Comparison of ENCODE assay signal across 8 cellular contexts in the genomic region with DNA sequence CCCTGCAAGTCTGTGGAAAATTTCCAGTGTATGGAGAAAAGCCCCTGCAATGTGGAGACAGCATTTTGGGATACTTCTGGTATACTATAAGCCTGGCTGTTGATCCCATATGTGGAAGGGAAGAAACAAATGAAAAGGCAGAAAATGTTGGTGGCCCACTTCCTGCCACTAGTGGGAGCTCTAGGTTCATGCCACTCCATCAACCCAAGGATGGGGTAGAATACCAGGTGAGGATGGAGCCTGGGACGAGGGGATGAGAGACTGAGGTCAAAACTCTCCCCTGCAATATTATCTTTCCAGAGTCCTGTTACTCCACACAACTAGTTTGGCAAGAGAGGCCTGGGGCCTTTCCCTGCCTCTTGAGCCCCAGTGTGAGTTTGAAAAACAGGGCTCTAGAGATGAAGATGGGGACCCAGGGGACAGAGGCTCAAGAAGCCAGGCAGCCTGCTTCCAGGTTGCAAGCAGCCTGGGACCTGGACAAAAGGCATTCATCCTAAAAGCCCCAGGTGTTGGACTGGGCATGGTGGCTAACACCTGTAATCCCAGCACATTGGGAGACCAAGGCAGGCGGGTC. TPM values are rescaled to one million over a fixed set of nuclear protein-coding genes. Genes with fewer than 3 reads are reported as not detected.
A peak's percentile ranks its signal among the peaks of the same experiment; 100 is the strongest.
DNase-seq lines count a peak whose midpoint lies in the region; ATAC-seq and TF ChIP-seq lines count a peak whose summit lies in the region.

No MANE protein-coding gene starts in this region.

- H3K36me3 ChIP-seq in GM06990 (ENCODE audit: control insufficient read depth, insufficient read depth, low read length): no peaks in the 10 kb centered on the region

- POLR2A ChIA-PET in RWPE1 (lab: Yijun Ruan, JAX; ENCODE audit: low non-redundant PET): no interaction called here

- CTCF ChIA-PET in RWPE1 (lab: Yijun Ruan, JAX): interaction anchor here (0.5 to 1.3 kb wide), 5 partner anchors 20 to 87 kb away, joined by 3 to 5 read pairs (median 4); no protein-coding TSS in a partner anchor

- H3K27ac ChIP-seq in RWPE1: no peak overlapping the region

- ATAC-seq in HG03520 (IDR thresholded peaks at IDR 0.05; ENCODE audit: unreplicated experiment): no peak

- H3K27me3 ChIP-seq in GM06990 (replicated peaks; ENCODE audit: control insufficient read depth, insufficient read depth, low read length): no peaks in the 10 kb centered on the region; the same call in 1 of the 2 replicates

- TF ChIP-seq CTCF in GM06990 (IDR thresholded peaks at IDR 0.05; ENCODE audit: insufficient read depth, low read length, poor library complexity, severe bottlenecking): peak; percentile 29
- TF ChIP-seq CTCF in RWPE1 (conservative IDR thresholded peaks at IDR 0.05; ENCODE audit: low read depth): peak; percentile 47
- TF ChIP-seq CTCF in fibroblast of villous mesenchyme (IDR thresholded peaks at IDR 0.05; ENCODE audit: insufficient read depth, low read depth, low read length): peak; percentile 74

- H3K4me3 ChIP-seq in GM06990 (replicated peaks; ENCODE audit: low read depth, low read length) (no peak overlapping the region), fibroblast of villous mesenchyme (ENCODE audit: low read depth, low read length) (no peak overlapping the region)

- DNase-seq in A172 (ENCODE audit: low spot score) (peak; percentile 47), GM06990 (ENCODE audit: extremely low read depth, insufficient read length) (no peak), RWPE1 (ENCODE audit: low spot score) (peak; percentile 18), fibroblast of villous mesenchyme (ENCODE audit: low read depth) (no peak), RKO (ENCODE audit: low spot score) (no peak), HCEC 1CT (no peak), NCI-H128 (lab: John Stamatoyannopoulos, UW; ENCODE audit: unreplicated experiment) (no peak)

RNA-seq across cellular contexts. Expression of a gene that starts 31.9 kb away (rescaled TPM):
- 0.46 TPM in 1 of 2 replicates, not detected in the other for total RNA-seq in A172 (2014; rRNA removed; shearing (Covaris generic))
- not detected in 2 replicates for total RNA-seq in fibroblast of villous mesenchyme

Comparison
In these comparisons a context has a peak if more than half of its experiments do, and no peak if none do; other contexts are left out.
1. DNase-seq: peak in A172 (single experiment) and RWPE1 (single experiment); none in GM06990 (single experiment), fibroblast of villous mesenchyme (single experiment), RKO (single experiment), HCEC 1CT (single experiment) and NCI-H128 (single experiment).
2. Peak in every context shown above with its lines, with median percentiles within 50 percentile points of each other: CTCF ChIP-seq.